In genomic region chr3:186875708-186876107, GRCh38 we compare ENCODE assay signal across 22 cellular contexts. TPM values are rescaled to one million over a fixed set of nuclear protein-coding genes. Genes with fewer than 3 reads are reported as not detected.
A peak's percentile ranks its signal among the peaks of the same experiment; 100 is the strongest.
DNase-seq lines count a peak whose midpoint lies in the region; ATAC-seq and TF ChIP-seq lines count a peak whose summit lies in the region.
"Had no signal": no experiment of that assay in that cellular context is flagged by ENCODE, and none has a peak within 500 bp of the region (broad histone marks: within the 10 kb centered on the region; RNA-seq: fewer than 3 reads in every experiment).

No MANE protein-coding gene starts in this region.

- peaks cover 26% of the 10 kb centered on the region for H3K4me1 Mint-ChIP-seq in activated CD8-positive, alpha-beta T cell treated with anti-CD3 and anti-CD28 coated beads for 36 hours (ENCODE audit: low read depth)
- peaks cover 32% of the 10 kb centered on the region for H3K4me1 Mint-ChIP-seq in activated CD8-positive, alpha-beta T cell treated with anti-CD3 and anti-CD28 coated beads, Interleukin-2, amount 10 ng/mL, durations not matched to agents 7 days and 5 days (ENCODE audit: low read depth)
- peaks cover 17% of the 10 kb centered on the region for H3K4me1 Mint-ChIP-seq in endothelial cell (ENCODE audit: unreplicated experiment)

- H3K36me3 Mint-ChIP-seq in activated CD8-positive, alpha-beta T cell treated with anti-CD3 and anti-CD28 coated beads for 36 hours (ENCODE audit: low read depth) = no peaks in the 10 kb centered on the region
- peaks cover 7% of the 10 kb centered on the region for H3K36me3 Mint-ChIP-seq in activated CD8-positive, alpha-beta T cell treated with anti-CD3 and anti-CD28 coated beads, Interleukin-2, amount 10 ng/mL, durations not matched to agents 7 days and 5 days (ENCODE audit: low read depth)
- H3K36me3 Mint-ChIP-seq in endothelial cell (ENCODE audit: low read depth, unreplicated experiment) = no peaks in the 10 kb centered on the region
- H3K36me3 Mint-ChIP-seq: CD14-positive monocyte; CD4-positive, alpha-beta memory T cell; CD4-positive, CD25-positive, alpha-beta regulatory T cell; CD8-positive, alpha-beta memory T cell had no signal

- H3K4me3 ChIP-seq in brain microvascular endothelial cell (ENCODE audit: low read depth, low read length) = no peak overlapping the region
- H3K4me3 ChIP-seq: BLaER1 had no signal

- no peak for DNase-seq in activated CD8-positive, alpha-beta T cell treated with anti-CD3 and anti-CD28 coated beads for 36 hours
- no peak for DNase-seq in activated CD8-positive, alpha-beta T cell treated with anti-CD3 and anti-CD28 coated beads, Interleukin-2, amount 10 ng/mL, durations not matched to agents 7 days and 5 days
- no peak for DNase-seq in brain microvascular endothelial cell
- DNase-seq in endothelial cell (ENCODE audit: low spot score) = no peak
- no peak for DNase-seq in activated CD4-positive, CD25-positive, alpha-beta regulatory T cell (lab: John Stamatoyannopoulos, UW)
- no peak for DNase-seq in DMS153 treated with DMSO at 0.1 percent for 48 hours (lab: John Stamatoyannopoulos, UW; ENCODE audit: unreplicated experiment)
- no peak for DNase-seq in KBM-7
- DNase-seq: 8988T; ACHN; BE2C; C1 segment of cervical spinal cord; CD4-positive, alpha-beta memory T cell; CD4-positive, CD25-positive, alpha-beta regulatory T cell; CD8-positive, alpha-beta memory T cell; COR-L47; DMS 273 treated with DMSO at 0.1 percent for 48 hours; DMS153; DMS79 treated with DMSO at 0.1 percent for 48 hours; GF-D8 had no signal

- in situ Hi-C loops in brain microvascular endothelial cell (cut with HindIII; ENCODE audit: low pct_ligation_motif_present, low sequenced_read_pairs) = no loop called here
- in situ Hi-C loops in KBM-7 (cut with MboI; ENCODE audit: low pct_unique_long_range_greater_than_20kb, low sequenced_read_pairs) = no loop called here

- TF ChIP-seq CTCF in activated CD8-positive, alpha-beta T cell treated with anti-CD3 and anti-CD28 coated beads for 36 hours (IDR thresholded peaks at IDR 0.05) = peak; percentile 14
- peak; percentile 11 for TF ChIP-seq CTCF in brain microvascular endothelial cell (IDR thresholded peaks at IDR 0.05; ENCODE audit: low read depth, low read length, missing control alignments)
- TF ChIP-seq CTCF in endothelial cell (IDR thresholded peaks at IDR 0.05; ENCODE audit: unreplicated experiment) = peak; percentile 36

- H3K9me3 Mint-ChIP-seq in activated CD8-positive, alpha-beta T cell treated with anti-CD3 and anti-CD28 coated beads for 36 hours = no peaks in the 10 kb centered on the region
- peaks cover 5% of the 10 kb centered on the region for H3K9me3 Mint-ChIP-seq in activated CD8-positive, alpha-beta T cell treated with anti-CD3 and anti-CD28 coated beads, Interleukin-2, amount 10 ng/mL, durations not matched to agents 7 days and 5 days (ENCODE audit: insufficient read depth)
- no peaks in the 10 kb centered on the region for H3K9me3 Mint-ChIP-seq in endothelial cell (ENCODE audit: unreplicated experiment)
- H3K9me3 Mint-ChIP-seq: CD4-positive, alpha-beta memory T cell; CD8-positive, alpha-beta memory T cell had no signal

- H3K4me3 Mint-ChIP-seq in activated CD8-positive, alpha-beta T cell treated with anti-CD3 and anti-CD28 coated beads for 36 hours = no peak overlapping the region
- H3K4me3 Mint-ChIP-seq in activated CD8-positive, alpha-beta T cell treated with anti-CD3 and anti-CD28 coated beads, Interleukin-2, amount 10 ng/mL, durations not matched to agents 7 days and 5 days = no peak overlapping the region
- no peak overlapping the region for H3K4me3 Mint-ChIP-seq in endothelial cell (ENCODE audit: unreplicated experiment)
- H3K4me3 Mint-ChIP-seq: CD14-positive monocyte; CD4-positive, alpha-beta memory T cell; CD4-positive, CD25-positive, alpha-beta regulatory T cell; CD8-positive, alpha-beta memory T cell had no signal

- H3K27ac Mint-ChIP-seq in activated CD8-positive, alpha-beta T cell treated with anti-CD3 and anti-CD28 coated beads for 36 hours = no peak overlapping the region
- H3K27ac Mint-ChIP-seq in activated CD8-positive, alpha-beta T cell treated with anti-CD3 and anti-CD28 coated beads, Interleukin-2, amount 10 ng/mL, durations not matched to agents 7 days and 5 days = no peak overlapping the region
- no peak overlapping the region for H3K27ac Mint-ChIP-seq in endothelial cell (ENCODE audit: unreplicated experiment)
- H3K27ac Mint-ChIP-seq: CD14-positive monocyte; CD4-positive, alpha-beta memory T cell; CD4-positive, CD25-positive, alpha-beta regulatory T cell; CD8-positive, alpha-beta memory T cell had no signal

- H3K36me3 ChIP-seq in brain microvascular endothelial cell (replicated peaks) = no peaks in the 10 kb centered on the region
- H3K36me3 ChIP-seq: BE2C, BLaER1 had no signal

- H3K27me3 ChIP-seq in brain microvascular endothelial cell (replicated peaks) = no peaks in the 10 kb centered on the region
- H3K27me3 ChIP-seq: BE2C, BLaER1 had no signal

- POLR2A ChIA-PET in activated CD8-positive, alpha-beta T cell treated with anti-CD3 and anti-CD28 coated beads for 36 hours (lab: Charles Lee) = no interaction called here
- POLR2A ChIA-PET in activated CD8-positive, alpha-beta T cell treated with anti-CD3 and anti-CD28 coated beads, Interleukin-2, amount 10 ng/mL, durations not matched to agents 7 days and 5 days (lab: Charles Lee) = no interaction called here

- no peak overlapping the region for H3K27ac ChIP-seq in brain microvascular endothelial cell
- H3K27ac ChIP-seq: BLaER1 had no signal

- intact Hi-C loops in activated CD8-positive, alpha-beta T cell treated with anti-CD3 and anti-CD28 coated beads for 36 hours (cut with micrococcal nuclease) = no loop called here

- CTCF ChIA-PET in activated CD8-positive, alpha-beta T cell treated with anti-CD3 and anti-CD28 coated beads for 36 hours (lab: Charles Lee) = no interaction called here
- CTCF ChIA-PET in activated CD8-positive, alpha-beta T cell treated with anti-CD3 and anti-CD28 coated beads, Interleukin-2, amount 10 ng/mL, durations not matched to agents 7 days and 5 days (lab: Charles Lee) = no interaction called here

- H3K27me3 Mint-ChIP-seq in activated CD8-positive, alpha-beta T cell treated with anti-CD3 and anti-CD28 coated beads for 36 hours = no peaks in the 10 kb centered on the region
- H3K27me3 Mint-ChIP-seq in activated CD8-positive, alpha-beta T cell treated with anti-CD3 and anti-CD28 coated beads, Interleukin-2, amount 10 ng/mL, durations not matched to agents 7 days and 5 days (ENCODE audit: low read depth) = no peaks in the 10 kb centered on the region
- peaks cover 4% of the 10 kb centered on the region for H3K27me3 Mint-ChIP-seq in endothelial cell (ENCODE audit: unreplicated experiment)
- H3K27me3 Mint-ChIP-seq: CD4-positive, alpha-beta memory T cell; CD4-positive, CD25-positive, alpha-beta regulatory T cell; CD8-positive, alpha-beta memory T cell had no signal

- ATAC-seq in activated CD8-positive, alpha-beta T cell treated with anti-CD3 and anti-CD28 coated beads for 36 hours = no peak
- ATAC-seq in activated CD8-positive, alpha-beta T cell treated with anti-CD3 and anti-CD28 coated beads, Interleukin-2, amount 10 ng/mL, durations not matched to agents 7 days and 5 days = no peak

RNA-seq across cellular contexts. Expression of gene ADIPOQ, which starts 33.2 kb away (rescaled TPM):
- total RNA-seq in activated CD8-positive, alpha-beta T cell treated with anti-CD3 and anti-CD28 coated beads for 36 hours = not detected
- not detected for total RNA-seq in activated CD8-positive, alpha-beta T cell treated with anti-CD3 and anti-CD28 coated beads, Interleukin-2, amount 10 ng/mL, durations not matched to agents 7 days and 5 days
- total RNA-seq in endothelial cell (ENCODE audit: unreplicated experiment) = not detected
- total RNA-seq: A673; CD4-positive, alpha-beta memory T cell; CD4-positive, CD25-positive, alpha-beta regulatory T cell; CD8-positive, alpha-beta memory T cell had no signal

RNA-seq across cellular contexts. Expression of gene ST6GAL1, which starts 54.6 kb away (rescaled TPM):
- total RNA-seq in activated CD8-positive, alpha-beta T cell treated with anti-CD3 and anti-CD28 coated beads for 36 hours = 10 to 100 TPM; 84.6 to 99.2 TPM
- 100 to 1,000 TPM in 1 of 2 experiments, 10 to 100 TPM in 1; 99.1 to 109 TPM for total RNA-seq in activated CD8-positive, alpha-beta T cell treated with anti-CD3 and anti-CD28 coated beads, Interleukin-2, amount 10 ng/mL, durations not matched to agents 7 days and 5 days
- total RNA-seq in endothelial cell (ENCODE audit: unreplicated experiment) = 82.4 TPM
